ENCODE assay signal across 6 cellular contexts in genomic region chr7:22703978-22704610, GRCh38. TPM values are rescaled to one million over a fixed set of nuclear protein-coding genes. Genes with fewer than 3 reads are reported as not detected.
"Had no signal": no experiment of that assay in that cellular context is flagged by ENCODE, and none has a peak within 500 bp of the region (broad histone marks: within the 10 kb centered on the region; RNA-seq: fewer than 3 reads in every experiment).

No MANE protein-coding gene starts in this region.

RNA-seq across cellular contexts. Expression of gene IL6, which starts 22.9 kb away (rescaled TPM):
- total RNA-seq: frontal cortex, osteocyte, prostate gland, stomach, temporal lobe had no signal
- polyA plus RNA-seq: neural cell had no signal
